17 cellular contexts compared by ENCODE assay signal in the genomic region with DNA sequence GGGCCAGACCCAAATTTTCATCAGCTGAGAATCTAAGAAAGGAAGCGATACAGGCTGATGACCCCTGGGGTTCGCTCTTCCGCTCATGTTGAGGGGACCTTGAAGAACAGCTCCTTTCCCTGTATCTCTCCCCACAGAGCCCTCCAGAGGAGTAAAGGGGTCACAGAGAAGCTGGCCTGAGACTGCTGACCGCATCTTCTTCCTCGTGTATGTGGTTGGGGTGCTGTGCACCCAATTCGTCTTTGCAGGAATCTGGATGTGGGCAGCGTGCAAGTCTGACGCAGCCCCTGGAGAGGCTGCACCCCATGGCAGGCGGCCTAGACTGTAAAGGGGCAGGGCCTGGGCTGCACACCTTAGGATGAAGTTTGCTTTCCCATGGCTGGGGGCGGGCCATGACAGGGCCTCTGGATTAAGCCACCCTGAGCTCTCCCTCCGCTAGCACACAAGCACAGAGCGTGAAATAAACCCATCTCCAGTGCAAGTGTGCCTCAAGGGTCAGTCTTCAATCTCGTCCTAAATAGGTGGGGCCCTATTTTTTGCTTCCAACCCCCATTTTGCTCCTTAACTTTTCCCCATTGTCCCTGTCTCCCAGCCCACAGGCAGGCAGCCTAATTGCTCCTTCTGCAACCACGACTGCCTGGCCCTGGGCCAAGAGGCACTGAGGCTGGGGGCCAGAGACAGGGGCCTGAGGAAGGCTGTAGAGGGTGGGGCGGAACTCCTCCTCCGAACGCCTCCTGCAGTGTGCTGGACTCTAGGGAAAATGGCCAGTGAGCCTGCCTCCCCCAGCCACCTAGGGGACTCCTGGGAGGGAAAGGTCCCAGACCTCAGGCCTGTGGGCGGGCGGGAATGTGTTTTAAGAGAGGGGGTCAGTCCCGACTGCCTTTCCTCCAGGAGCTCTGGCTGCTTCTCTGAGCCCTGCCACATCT. TPM values are rescaled to one million over a fixed set of nuclear protein-coding genes. Genes with fewer than 3 reads are reported as not detected.
A peak's percentile ranks its signal among the peaks of the same experiment; 100 is the strongest.
DNase-seq lines count a peak whose midpoint lies in the region; TF ChIP-seq lines count a peak whose summit lies in the region.
"Had no signal": no experiment of that assay in that cellular context is flagged by ENCODE, and none has a peak within 500 bp of the region (broad histone marks: within the 10 kb centered on the region; RNA-seq: fewer than 3 reads in every experiment).

No MANE protein-coding gene starts in this region.

- H3K36me3 Mint-ChIP-seq in nephron (ENCODE audit: low read depth): peaks cover 13% of the 10 kb centered on the region

- peaks cover 32% of the 10 kb centered on the region for H3K4me1 Mint-ChIP-seq in nephron

- H3K27me3 ChIP-seq in H7 (ENCODE audit: control insufficient read depth, insufficient read depth, low read length): peaks cover 22% of the 10 kb centered on the region

- peaks cover 27% of the 10 kb centered on the region for H3K36me3 ChIP-seq in H7 (replicated peaks; ENCODE audit: control insufficient read depth, insufficient read depth, low read length)

- TF ChIP-seq CTCF in nephron (IDR thresholded peaks at IDR 0.05; ENCODE audit: unreplicated experiment in 3 of 3) (no peak), coronary artery (IDR thresholded peaks at IDR 0.05) (no peak)

- no peak overlapping the region for H3K27ac ChIP-seq in coronary artery
- H3K27ac ChIP-seq: heart left ventricle had no signal

- in situ Hi-C loops in ACHN (cut with HindIII; ENCODE audit: low pct_ligation_motif_present, low pct_unique_long_range_greater_than_20kb, low sequenced_read_pairs): no loop called here

- peak overlapping the region; percentile 12 to 80 (median 37) for H3K27ac Mint-ChIP-seq in nephron
- H3K27ac Mint-ChIP-seq: natural killer cell treated with Interleukin-12 subunit alpha and Interleukin-12 subunit beta and Interleukin-15 and Interleukin-18, amount 100 ng/mL, for 72 hours had no signal

- no peak overlapping the region for H3K4me3 Mint-ChIP-seq in nephron
- H3K4me3 Mint-ChIP-seq: IgD-negative memory B cell; natural killer cell treated with Interleukin-12 subunit alpha and Interleukin-12 subunit beta and Interleukin-15 and Interleukin-18, amount 100 ng/mL, for 72 hours had no signal

- H3K4me3 ChIP-seq in H7 (ENCODE audit: insufficient read depth, low read depth, low read length): no peak overlapping the region
- H3K4me3 ChIP-seq in coronary artery: no peak overlapping the region
- H3K4me3 ChIP-seq: heart left ventricle had no signal

- peaks cover 32% of the 10 kb centered on the region for H3K27me3 Mint-ChIP-seq in nephron (ENCODE audit: low read depth)

- peak; percentile 46 for DNase-seq in D341Med (ENCODE audit: low spot score)
- peak; percentile 58 for DNase-seq in H7
- peak; percentile 47 for DNase-seq in astrocyte of the hippocampus (ENCODE audit: low read depth, low spot score)
- DNase-seq in GM03348 (ENCODE audit: low spot score): no peak
- no peak for DNase-seq in coronary artery (ENCODE audit: low spot score)
- DNase-seq in ACHN: no peak
- DNase-seq: DMS 273 treated with DMSO at 0.1 percent for 48 hours; NCI-H2171 treated with DMSO at 0.1 percent for 48 hours; NK-92 treated with Interleukin-12 subunit alpha and Interleukin-12 subunit beta, amount 100 ng/mL, for 24 hours; stimulated activated CD4-positive, alpha-beta T cell treated with anti-CD3 and anti-CD28 coated beads, Interleukin-12 subunit alpha, Interleukin-12 subunit beta, amount 100 ng/mL, for 4 hours had no signal

- H3K9me3 Mint-ChIP-seq in nephron: no peaks in the 10 kb centered on the region
- H3K9me3 Mint-ChIP-seq: IgD-negative memory B cell; natural killer cell treated with Interleukin-12 subunit alpha and Interleukin-12 subunit beta and Interleukin-15 and Interleukin-18, amount 100 ng/mL, for 72 hours had no signal

RNA-seq across cellular contexts. Expression of a gene that starts 3.6 kb away (rescaled TPM):
- 0.48 and 0.59 TPM in 2 replicates for total RNA-seq in H7 (2014; rRNA removed; shearing (Covaris generic))
- total RNA-seq: aorta, lung microvascular endothelial cell, temporal lobe had no signal

RNA-seq across cellular contexts. Expression of a gene that starts 8.0 kb away (rescaled TPM):
- total RNA-seq in H7 (2014; rRNA removed; shearing (Covaris generic)): 1.8 and 2.0 TPM in 2 replicates
- total RNA-seq: aorta, heart left ventricle, temporal lobe had no signal

RNA-seq across cellular contexts. Expression of a gene that starts 10.3 kb away (rescaled TPM):
- total RNA-seq in H7 (2014; rRNA removed; shearing (Covaris generic)): 31.4 and 33.4 TPM in 2 replicates

RNA-seq across cellular contexts. Expression of a gene that starts 21.0 kb away (rescaled TPM):
- total RNA-seq in H7 (2014; rRNA removed; shearing (Covaris generic)): 80.3 and 87.7 TPM in 2 replicates

RNA-seq across cellular contexts. Expression of a gene that starts 55.5 kb away (rescaled TPM):
- total RNA-seq in H7 (2014; rRNA removed; shearing (Covaris generic)): 0.26 TPM in 1 of 2 replicates, not detected in the other
- total RNA-seq: lung microvascular endothelial cell had no signal

Comparison
In these comparisons a context has a peak if more than half of its experiments do, and no peak if none do; other contexts are left out.
1. DNase-seq: peak in D341Med (single experiment), H7 (single experiment) and astrocyte of the hippocampus (single experiment); none in GM03348 (single experiment), coronary artery (single experiment) and ACHN (single experiment).